Comparison of ENCODE assay signal across 10 cellular contexts in the genomic region with DNA sequence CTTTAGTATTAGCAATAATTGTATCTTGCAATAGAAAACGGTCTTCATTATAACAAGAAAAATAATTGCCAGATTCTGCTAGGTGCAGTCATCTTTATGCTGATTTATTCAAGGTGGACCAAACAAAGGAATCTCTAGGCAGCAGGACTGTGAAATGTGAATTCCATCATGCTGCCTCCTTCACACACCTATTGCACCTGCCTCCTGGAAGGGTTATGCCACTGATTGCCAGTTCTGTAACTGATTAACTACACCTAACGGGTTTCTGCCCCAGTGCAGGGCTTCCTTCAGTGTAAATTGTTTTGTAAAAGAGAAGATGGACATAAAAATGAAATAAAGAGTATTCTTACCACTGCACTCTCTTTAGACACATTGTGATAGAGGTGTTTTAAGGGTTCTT.
DNase-seq lines count a peak whose midpoint lies in the region; ATAC-seq and TF ChIP-seq lines count a peak whose summit lies in the region.
"Had no signal": no experiment of that assay in that cellular context is flagged by ENCODE, and none has a peak within 500 bp of the region (broad histone marks: within the 10 kb centered on the region; RNA-seq: fewer than 3 reads in every experiment).

No MANE protein-coding gene starts in this region.

- TF ChIP-seq CTCF in heart right ventricle (IDR thresholded peaks at IDR 0.05): no peak
- TF ChIP-seq CTCF in fibroblast of the aortic adventitia (IDR thresholded peaks at IDR 0.05; ENCODE audit: insufficient read depth, low read length): no peak
- no peak for TF ChIP-seq CTCF in ovary (IDR thresholded peaks at IDR 0.05)
- TF ChIP-seq CTCF in uterus (IDR thresholded peaks at IDR 0.05): no peak
- TF ChIP-seq CTCF in GM20000 (IDR thresholded peaks at IDR 0.05; ENCODE audit: extremely low read depth, missing control alignments): no peak

- TF ChIP-seq POLR2A in ovary (IDR thresholded peaks at IDR 0.05): no peak
- TF ChIP-seq POLR2A in uterus (IDR thresholded peaks at IDR 0.05): no peak

- no peaks in the 10 kb centered on the region for H3K9me3 ChIP-seq in heart right ventricle
- no peaks in the 10 kb centered on the region for H3K9me3 ChIP-seq in right cardiac atrium (ENCODE audit: control insufficient read depth, low read length)
- H3K9me3 ChIP-seq in ovary: no peaks in the 10 kb centered on the region
- no peaks in the 10 kb centered on the region for H3K9me3 ChIP-seq in uterus

- H3K4me3 ChIP-seq in heart right ventricle (peak overlapping the region in 4 of 10 donors; percentile 5 to 13 (median 9)), right cardiac atrium (ENCODE audit: low read length) (no peak overlapping the region), fibroblast of the aortic adventitia (ENCODE audit: low read depth, low read length) (peak overlapping the region; percentile 45), ovary (peak overlapping the region; percentile 23), uterus (peak overlapping the region in 1 of 2 donors; percentile 21)

- no peak for ATAC-seq in heart right ventricle
- ATAC-seq in right cardiac atrium: no peak
- ATAC-seq in HG02938 (IDR thresholded peaks at IDR 0.05; ENCODE audit: unreplicated experiment): no peak

- intact Hi-C loops in heart right ventricle (cut with DNase I): loop anchor here in 4 of 10 donors (2.0 to 10.0 kb wide), 3 partner anchors 92 to 125 kb away; partner anchors contain the start of gene FOXO3 (in 3 of the 4)
- intact Hi-C loops in right cardiac atrium (cut with DNase I): loop anchor here in 3 of 4 donors (10.0 kb wide), 2 partner anchors 62 to 92 kb away; partner anchors contain the start of gene FOXO3 (in 2 of the 3)
- intact Hi-C loops in ovary (cut with DNase I): loop anchor here in 2 of 4 donors (5.0 to 10.0 kb wide), 2 partner anchors 65 to 72 kb away; no protein-coding TSS in a partner anchor
- intact Hi-C loops in uterus (cut with DNase I; ENCODE audit: low total_unique reads): no loop called here

- H3K36me3 ChIP-seq in heart right ventricle: no peaks in the 10 kb centered on the region
- H3K36me3 ChIP-seq in ovary: no peaks in the 10 kb centered on the region
- no peaks in the 10 kb centered on the region for H3K36me3 ChIP-seq in uterus

- H3K27ac ChIP-seq in heart right ventricle: peak overlapping the region; percentile 57 to 90 (median 84)
- H3K27ac ChIP-seq in right cardiac atrium (ENCODE audit: low read length): no peak overlapping the region
- H3K27ac ChIP-seq in ovary: no peak overlapping the region
- peak overlapping the region; percentile 79 for H3K27ac ChIP-seq in uterus

- H3K4me1 ChIP-seq in heart right ventricle (peaks cover 33 to 100% (median 83%) of the 10 kb centered on the region in 9 donors), right cardiac atrium (ENCODE audit: control insufficient read depth, insufficient read depth, low read length) (peaks cover 28% of the 10 kb centered on the region), ovary (ENCODE audit: insufficient read depth) (peaks cover 32% of the 10 kb centered on the region), uterus (peaks cover 35 to 45% of the 10 kb centered on the region in 2 donors)

- DNase-seq in heart right ventricle (no peak), right cardiac atrium (no peak), fibroblast of the aortic adventitia (ENCODE audit: low read depth) (no peak), ovary (no peak), uterus (no peak), NCI-H1436 (lab: John Stamatoyannopoulos, UW) (no peak), GM20000 (ENCODE audit: low spot score) (no peak)
- DNase-seq: activated CD4-positive, alpha-beta T cell treated with anti-CD3 and anti-CD28 coated beads, Interleukin-2, amount 10 ng/mL, durations not matched to agents 24 days and 14 days; NCI-H2107 had no signal

- 62 to 69% methylated on average over 2 of the region's 2 CpGs for WGBS in heart right ventricle, 2 donors
- WGBS in right cardiac atrium: 55% methylated on average over 2 of the region's 2 CpGs
- 50 to 53% (median 51%) methylated on average over 2 of the region's 2 CpGs for WGBS in ovary, 3 donors

- H3K27me3 ChIP-seq in heart right ventricle: no peaks in the 10 kb centered on the region
- H3K27me3 ChIP-seq in right cardiac atrium (ENCODE audit: control insufficient read depth, insufficient read depth): no peaks in the 10 kb centered on the region
- no peaks in the 10 kb centered on the region for H3K27me3 ChIP-seq in ovary
- no peaks in the 10 kb centered on the region for H3K27me3 ChIP-seq in uterus

- TF ChIP-seq EP300 in ovary (IDR thresholded peaks at IDR 0.05): no peak

Comparison
In these comparisons a context has a peak if more than half of its experiments do, and no peak if none do; other contexts are left out.
1. H3K27ac ChIP-seq: peak in heart right ventricle (10 of 10) and uterus (2 of 2); none in right cardiac atrium (single experiment) and ovary (0 of 2).